Comparison of ENCODE assay signal across 7 cellular contexts in genomic region chr17:57892820-57893595, GRCh38. TPM values are rescaled to one million over a fixed set of nuclear protein-coding genes. Genes with fewer than 3 reads are reported as not detected.
DNase-seq lines count a peak whose midpoint lies in the region; ATAC-seq, FAIRE-seq and TF ChIP-seq lines count a peak whose summit lies in the region.

No MANE protein-coding gene starts in this region.

- no peaks in the 10 kb centered on the region for H3K27me3 ChIP-seq in sigmoid colon

- intact Hi-C loops in sigmoid colon (cut with DNase I), result loop anchor here (2.0 kb wide), 3 partner anchors 48 to 94 kb away; partner anchors contain the start of gene CUEDC1

- 9 to 23% methylated on average over 16 of the region's 16 CpGs for WGBS in sigmoid colon, 2 donors

- no peak for TF ChIP-seq CTCF in cardiac fibroblast (IDR thresholded peaks at IDR 0.05; ENCODE audit: low read depth, low read length)
- TF ChIP-seq CTCF in sigmoid colon (IDR thresholded peaks at IDR 0.05), result peak in 1 of 4 experiments; percentile 34

- ATAC-seq in GM18868 (IDR thresholded peaks at IDR 0.05; ENCODE audit: unreplicated experiment), result no peak

- no peaks in the 10 kb centered on the region for H3K36me3 ChIP-seq in sigmoid colon

- peak; percentile 71 for FAIRE-seq in H54 (lab: Jason Lieb, UNC)

- peak in 2 of 4 donors; percentile 89 to 91 for TF ChIP-seq EP300 in sigmoid colon (IDR thresholded peaks at IDR 0.05)

- peaks cover 0 to 98% (median 94%) of the 10 kb centered on the region in 4 donors for H3K4me1 ChIP-seq in sigmoid colon

- peak overlapping the region; percentile 97 to 100 (median 98) for H3K27ac ChIP-seq in sigmoid colon

- H3K4me3 ChIP-seq in cardiac fibroblast (replicated peaks in 1 of 2; ENCODE audit: low read depth in 2 of 2, low read length in 2 of 2) (peak overlapping the region in 1 of 2 donors; percentile 33), sigmoid colon (peak overlapping the region in 3 of 4 donors; percentile 8 to 26 (median 25))

- peak; percentile 37; the same call in 1 of the 2 replicates for TF ChIP-seq POLR2A in H54 (IDR thresholded peaks at IDR 0.05; ENCODE audit: low read depth, low read length)
- peak in 1 of 2 donors; percentile 38 for TF ChIP-seq POLR2A in sigmoid colon (IDR thresholded peaks at IDR 0.05)

- H3K9me3 ChIP-seq in sigmoid colon, result no peaks in the 10 kb centered on the region

- DNase-seq in H54 (ENCODE audit: insufficient read length, low spot score), result peak; percentile 97
- DNase-seq in NCI-H82 treated with DMSO at 0.1 percent for 48 hours (lab: John Stamatoyannopoulos, UW; ENCODE audit: unreplicated experiment), result peak; percentile 29
- DNase-seq in cardiac fibroblast (ENCODE audit: low read depth in 2 of 2), result peak; percentile 99 to 100
- peak; percentile 83 for DNase-seq in inferior parietal cortex (ENCODE audit: extremely low spot score)
- DNase-seq in sigmoid colon, result peak; percentile 99
- DNase-seq in DMS114 treated with DMSO at 0.1 percent for 48 hours (lab: John Stamatoyannopoulos, UW; ENCODE audit: unreplicated experiment), result no peak

RNA-seq across cellular contexts. Expression of gene MRPS23, which starts 43.2 kb away (rescaled TPM):
- total RNA-seq in sigmoid colon, result 10 to 100 TPM in 3 of 4 donors, 1 to 10 TPM in 1; 9.5 to 15.1 (median 13.3) TPM
- polyA plus RNA-seq in sigmoid colon, result 10 to 100 TPM; 16.6 to 43.9 (median 17.4) TPM
